ENCODE assay signal across 1 cellular context in genomic region chr16:67413978-67414891, GRCh38.
TF ChIP-seq lines count a peak whose summit lies in the region.

No MANE protein-coding gene starts in this region.

TF ChIP-seq in HCT116, 20 proteins besides CTCF, POLR2A, EP300 and RAD21 (continued from another document):
- TF ChIP-seq REST (IDR thresholded peaks at IDR 0.05; ENCODE audit: low read depth) (no peak), EGR1 (IDR thresholded peaks at IDR 0.05; ENCODE audit: low read depth) (no peak), ATF3 (IDR thresholded peaks at IDR 0.05) (no peak), CEBPB (IDR thresholded peaks at IDR 0.05; ENCODE audit: low read depth) (no peak)
